Comparison of ENCODE assay signal across 28 cellular contexts in genomic region chr17:79080349-79080748, GRCh38. TPM values are rescaled to one million over a fixed set of nuclear protein-coding genes. Genes with fewer than 3 reads are reported as not detected.
A peak's percentile ranks its signal among the peaks of the same experiment; 100 is the strongest.
DNase-seq lines count a peak whose midpoint lies in the region; ATAC-seq, FAIRE-seq and TF ChIP-seq lines count a peak whose summit lies in the region.
"Had no signal": no experiment of that assay in that cellular context is flagged by ENCODE, and none has a peak within 500 bp of the region (broad histone marks: within the 10 kb centered on the region; RNA-seq: fewer than 3 reads in every experiment).

No MANE protein-coding gene starts in this region.

- H3K27me3 ChIP-seq in BLaER1 (no peaks in the 10 kb centered on the region), H7 (ENCODE audit: control insufficient read depth, insufficient read depth, low read length) (peaks cover 2% of the 10 kb centered on the region; the same call in 1 of the 2 replicates), psoas muscle (ENCODE audit: insufficient read depth in 3 of 3, low read length in 2 of 3) (no peaks in the 10 kb centered on the region)
- H3K27me3 ChIP-seq: BLaER1 treated with 17β-estradiol and CSF1 and Interleukin-3, amounts not matched to agents 10 nM and 100 nM; SJSA1 had no signal

- H3K36me3 ChIP-seq in BLaER1 (peaks cover 71% of the 10 kb centered on the region), H7 (replicated peaks; ENCODE audit: control insufficient read depth, insufficient read depth, low read length) (peaks cover 9% of the 10 kb centered on the region), kidney (ENCODE audit: control insufficient read depth in 1 of 2, insufficient read depth in 2 of 2, low read length in 2 of 2) (peaks cover 14 to 17% of the 10 kb centered on the region in 2 donors), psoas muscle (ENCODE audit: insufficient read depth in 1 of 2, low read depth in 1 of 2) (peaks cover 14 to 76% of the 10 kb centered on the region in 2 donors)

- ATAC-seq in psoas muscle, result no peak
- ATAC-seq in activated CD4-positive, CD25-positive, alpha-beta regulatory T cell treated with anti-CD3 and anti-CD28 coated beads, Interleukin-2, amount 50 U/mL, for 24 hours, result no peak
- ATAC-seq: GM12878, HepG2, K562 had no signal

- H3K4me2 ChIP-seq in BLaER1, result peak overlapping the region; percentile 42

- no peak for TF ChIP-seq CTCF in kidney (IDR thresholded peaks at IDR 0.05; ENCODE audit: borderline replicate concordance, extremely low read depth, insufficient read depth)
- TF ChIP-seq CTCF in psoas muscle (IDR thresholded peaks at IDR 0.05), result no peak

- H3K9me3 ChIP-seq in BLaER1 (no peaks in the 10 kb centered on the region), kidney (ENCODE audit: control insufficient read depth in 1 of 2, low read length in 2 of 2) (no peaks in the 10 kb centered on the region), psoas muscle (no peaks in the 10 kb centered on the region)
- H3K9me3 ChIP-seq: BLaER1 treated with 17β-estradiol and CSF1 and Interleukin-3, amounts not matched to agents 10 nM and 100 nM; Caco-2; HAP-1; SJSA1 had no signal

- H3K4me3 ChIP-seq in BLaER1, result no peak overlapping the region
- H3K4me3 ChIP-seq in H7 (ENCODE audit: insufficient read depth, low read depth, low read length), result no peak overlapping the region
- H3K4me3 ChIP-seq in kidney (ENCODE audit: low read length in 2 of 2), result no peak overlapping the region
- no peak overlapping the region for H3K4me3 ChIP-seq in psoas muscle
- H3K4me3 ChIP-seq: BLaER1 treated with 17β-estradiol and CSF1 and Interleukin-3, amounts not matched to agents 10 nM and 100 nM; GM12878; GM23248; HAP-1; K562; SJSA1 had no signal

- H3K9ac ChIP-seq in BLaER1 (no peak overlapping the region), kidney (ENCODE audit: low read length in 2 of 2) (no peak overlapping the region)
- H3K9ac ChIP-seq: BLaER1 treated with 17β-estradiol and CSF1 and Interleukin-3, amounts not matched to agents 10 nM and 100 nM; GM23248 had no signal

- H3K4me1 ChIP-seq in BLaER1, result peaks cover 44% of the 10 kb centered on the region
- peaks cover 0 to 10% of the 10 kb centered on the region in 2 donors for H3K4me1 ChIP-seq in kidney (ENCODE audit: control insufficient read depth in 1 of 2, insufficient read depth in 1 of 2, low read depth in 1 of 2, low read length in 2 of 2)
- H3K4me1 ChIP-seq in psoas muscle, result peaks cover 37% of the 10 kb centered on the region
- H3K4me1 ChIP-seq: HAP-1 had no signal

- no peak for FAIRE-seq in kidney (lab: Jason Lieb, UNC)
- FAIRE-seq: GM12878, HepG2, K562 had no signal

- H3K27ac ChIP-seq in BLaER1 (no peak overlapping the region), kidney (ENCODE audit: low read depth in 2 of 2, low read length in 2 of 2) (no peak overlapping the region), psoas muscle (peak overlapping the region; percentile 18)
- H3K27ac ChIP-seq: BLaER1 treated with 17β-estradiol and CSF1 and Interleukin-3, amounts not matched to agents 10 nM and 100 nM; GM23248; HL-60; SJSA1 had no signal

- 84 to 90% (median 87%) methylated on average over 18 of the region's 18 CpGs for WGBS in psoas muscle, 3 donors

- H4K20me1 ChIP-seq in BLaER1, result peaks cover 70% of the 10 kb centered on the region

- peak; percentile 28 for DNase-seq in H7
- peak; percentile 37 for DNase-seq in kidney
- peak in 1 of 2 donors; percentile 41 for DNase-seq in psoas muscle
- DNase-seq in NCI-H2107 treated with DMSO at 0.1 percent for 48 hours (lab: John Stamatoyannopoulos, UW; ENCODE audit: unreplicated experiment), result no peak
- DNase-seq in LoVo (ENCODE audit: low spot score), result no peak
- DNase-seq: Caco-2; CD4-positive, alpha-beta memory T cell; DMS 273 treated with DMSO at 0.1 percent for 48 hours; DMS79 treated with DMSO at 0.1 percent for 48 hours; GM23248; MM.1S; NCI-H1048; NCI-H1436; NCI-H187 treated with DMSO at 0.1 percent for 48 hours; NCI-H226; NCI-H510A treated with DMSO at 0.1 percent for 48 hours; NCI-H748 treated with DMSO at 0.1 percent for 48 hours; NK-92 treated with Interleukin-12 subunit alpha and Interleukin-12 subunit beta, amount 100 ng/mL, for 24 hours; SW 1271 had no signal

- intact Hi-C loops in kidney (cut with DNase I) (loop anchor here (5.0 kb wide), 1 partner anchor 33 kb away; no protein-coding TSS in a partner anchor), psoas muscle (cut with DNase I) (loop anchor here in 1 of 2 donors (5.0 kb wide), 2 partner anchors 33 to 227 kb away; no protein-coding TSS in a partner anchor)

RNA-seq across cellular contexts. Expression of gene ENGASE, which starts 5.7 kb away (rescaled TPM):
- total RNA-seq in H7 (2014; rRNA removed; shearing (Covaris generic)), result 13.3 and 21.3 TPM in 2 replicates
- total RNA-seq in kidney (49.3 TPM), psoas muscle (10 to 100 TPM; 26.7 to 80.8 (median 50.8) TPM)
- polyA plus RNA-seq in kidney (ENCODE audit: insufficient read depth, low read depth, low replicate concordance) (14.3 TPM), psoas muscle (10 to 100 TPM in 2 of 3 donors, 1 to 10 TPM in 1; 7.5 to 24.1 (median 12.4) TPM)

RNA-seq across cellular contexts. Expression of gene C1QTNF1, which starts 56.4 kb away (rescaled TPM):
- total RNA-seq in H7 (2014; rRNA removed; shearing (Covaris generic)), result 0.28 and 0.67 TPM in 2 replicates
- total RNA-seq in kidney, result 65.2 TPM
- polyA plus RNA-seq in kidney (ENCODE audit: insufficient read depth, low read depth, low replicate concordance), result 18.0 TPM
- 10 to 100 TPM; 10.5 to 22.8 (median 16.9) TPM for total RNA-seq in psoas muscle
- 10 to 100 TPM; 12.2 to 22.6 (median 16.4) TPM for polyA plus RNA-seq in psoas muscle
- total RNA-seq: CD4-positive, alpha-beta memory T cell had no signal
- polyA plus RNA-seq: CD4-positive, alpha-beta memory T cell; K562 had no signal

Comparison
In these comparisons a context has a peak if more than half of its experiments do, and no peak if none do; other contexts are left out.
1. DNase-seq: peak in H7 (single experiment) and kidney (single experiment); none in NCI-H2107 treated with DMSO at 0.1 percent for 48 hours (single experiment) and LoVo (single experiment).